1 cellular context compared by ENCODE assay signal in the genomic region with DNA sequence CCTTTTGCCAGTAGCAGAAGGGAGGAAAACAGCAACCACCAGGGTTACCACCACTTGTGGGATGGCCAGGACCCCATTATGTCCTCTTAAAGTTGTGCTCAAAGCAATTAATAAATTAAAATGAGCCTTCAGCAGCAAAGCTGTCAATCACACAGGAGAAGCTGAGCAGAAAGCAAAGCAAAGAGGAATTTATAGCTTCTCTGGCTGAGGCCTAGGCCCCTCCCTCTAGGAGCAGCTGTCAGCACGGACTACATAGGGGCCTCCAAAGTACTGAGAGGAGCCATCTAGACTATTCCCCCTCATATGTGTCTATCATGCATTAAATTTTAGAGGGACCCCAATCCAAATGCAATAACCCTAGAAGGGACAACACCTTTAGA.
A peak's percentile ranks its signal among the peaks of the same experiment; 100 is the strongest.
TF ChIP-seq lines count a peak whose summit lies in the region.

No MANE protein-coding gene starts in this region.

TF ChIP-seq in HepG2, 621 proteins besides CTCF, POLR2A, EP300 and RAD21:
- peak; percentile 45; the same call in 1 of the 2 replicates for TF ChIP-seq POLR2G (IDR thresholded peaks at IDR 0.05; ENCODE audit: low read depth, low read length)
- TF ChIP-seq, protein P1, sequence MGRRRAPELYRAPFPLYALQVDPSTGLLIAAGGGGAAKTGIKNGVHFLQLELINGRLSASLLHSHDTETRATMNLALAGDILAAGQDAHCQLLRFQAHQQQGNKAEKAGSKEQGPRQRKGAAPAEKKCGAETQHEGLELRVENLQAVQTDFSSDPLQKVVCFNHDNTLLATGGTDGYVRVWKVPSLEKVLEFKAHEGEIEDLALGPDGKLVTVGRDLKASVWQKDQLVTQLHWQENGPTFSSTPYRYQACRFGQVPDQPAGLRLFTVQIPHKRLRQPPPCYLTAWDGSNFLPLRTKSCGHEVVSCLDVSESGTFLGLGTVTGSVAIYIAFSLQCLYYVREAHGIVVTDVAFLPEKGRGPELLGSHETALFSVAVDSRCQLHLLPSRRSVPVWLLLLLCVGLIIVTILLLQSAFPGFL (CRISPR knock-in tag; IDR thresholded peaks at IDR 0.05) = no peak
